Comparison of ENCODE assay signal across 8 cellular contexts in the genomic region with DNA sequence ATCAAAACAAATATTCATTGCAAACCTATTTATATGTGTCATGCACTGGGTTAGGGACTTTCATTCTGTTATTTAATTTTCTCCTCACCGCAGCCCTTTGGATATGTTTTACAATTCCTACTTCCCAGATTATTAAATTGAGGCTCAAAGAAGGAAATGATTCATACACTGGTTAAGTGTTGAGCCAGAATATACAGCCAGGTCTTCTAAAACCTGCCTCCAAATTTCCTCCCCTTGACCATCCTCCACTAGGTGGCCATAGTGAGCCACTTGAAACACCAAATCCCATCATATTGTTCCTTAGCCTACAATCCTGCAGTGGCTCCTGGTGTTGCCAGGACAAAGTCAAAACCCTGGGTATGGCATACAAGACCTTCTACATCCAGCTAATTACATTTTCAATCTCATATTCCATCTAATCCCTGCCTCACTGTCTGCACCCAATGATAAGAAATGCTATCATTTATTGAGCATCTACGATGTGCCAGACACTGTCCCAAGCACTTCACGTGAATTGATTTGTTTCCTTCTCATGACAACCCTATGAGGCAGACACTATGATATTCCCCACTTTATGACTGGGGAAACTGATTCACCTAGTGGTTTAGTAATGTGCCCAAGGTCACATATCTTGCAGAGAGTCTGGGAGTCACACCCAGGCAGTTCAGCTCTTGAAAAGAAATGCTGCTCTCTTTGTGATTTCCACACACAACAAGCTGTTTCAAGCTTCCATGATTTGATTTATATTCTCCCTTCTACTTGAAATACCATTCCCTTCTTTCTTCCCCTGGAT. TPM values are rescaled to one million over a fixed set of nuclear protein-coding genes. Genes with fewer than 3 reads are reported as not detected.
DNase-seq lines count a peak whose midpoint lies in the region; ATAC-seq and TF ChIP-seq lines count a peak whose summit lies in the region.

No MANE protein-coding gene starts in this region.

- no peaks in the 10 kb centered on the region for H3K9me3 Mint-ChIP-seq in stimulated activated naive CD8-positive, alpha-beta T cell treated with anti-CD3 and anti-CD28 coated beads, Interleukin-15, amount 100 ng/mL, for 72 hours

- DNase-seq in NCI-H748 (lab: John Stamatoyannopoulos, UW; ENCODE audit: unreplicated experiment) (peak; percentile 5), NCI-H748 treated with DMSO at 0.1 percent for 48 hours (lab: John Stamatoyannopoulos, UW) (no peak), NCI-H2029 (lab: John Stamatoyannopoulos, UW) (peak; percentile 28), breast epithelium (ENCODE audit: low spot score in 2 of 2) (no peak)
- no peak for DNase-seq in stimulated activated naive CD8-positive, alpha-beta T cell treated with anti-CD3 and anti-CD28 coated beads, Interleukin-15, amount 100 ng/mL, for 72 hours
- DNase-seq in activated naive CD4-positive, alpha-beta T cell treated with anti-CD3 and anti-CD28 coated beads, Interleukin-2, amount 50 U/mL, for 16 hours = no peak
- no peak for DNase-seq in stimulated activated naive CD4-positive, alpha-beta T cell (lab: John Stamatoyannopoulos, UW)

- TF ChIP-seq RAD21 in liver (IDR thresholded peaks at IDR 0.05) = peak; percentile 65 to 78

- H3K4me1 ChIP-seq in breast epithelium (no peaks in the 10 kb centered on the region), liver (ENCODE audit: control insufficient read depth in 4 of 4, insufficient read depth in 4 of 4, low read length in 3 of 4) (peaks cover 2 to 12% (median 10%) of the 10 kb centered on the region in 4 donors)

- 73% methylated on average over 3 of the region's 3 CpGs for WGBS in liver

- peaks cover 11% of the 10 kb centered on the region for H3K27me3 Mint-ChIP-seq in stimulated activated naive CD8-positive, alpha-beta T cell treated with anti-CD3 and anti-CD28 coated beads, Interleukin-15, amount 100 ng/mL, for 72 hours

- H3K36me3 ChIP-seq in breast epithelium = no peaks in the 10 kb centered on the region
- no peaks in the 10 kb centered on the region for H3K36me3 ChIP-seq in liver (ENCODE audit: control insufficient read depth in 4 of 4, insufficient read depth in 3 of 4, low read depth in 1 of 4, low read length in 3 of 4)

- H3K4me1 Mint-ChIP-seq in stimulated activated naive CD8-positive, alpha-beta T cell treated with anti-CD3 and anti-CD28 coated beads, Interleukin-15, amount 100 ng/mL, for 72 hours = no peaks in the 10 kb centered on the region

- no peak overlapping the region for H3K27ac Mint-ChIP-seq in stimulated activated naive CD8-positive, alpha-beta T cell treated with anti-CD3 and anti-CD28 coated beads, Interleukin-15, amount 100 ng/mL, for 72 hours

- no peak for ATAC-seq in stimulated activated naive CD8-positive, alpha-beta T cell treated with anti-CD3 and anti-CD28 coated beads, Interleukin-15, amount 100 ng/mL, for 72 hours

- H3K27ac ChIP-seq in breast epithelium (no peak overlapping the region), liver (ENCODE audit: low read depth in 1 of 2, low read length in 2 of 2) (no peak overlapping the region)

- no peak for TF ChIP-seq POLR2A in breast epithelium (IDR thresholded peaks at IDR 0.05)

- TF ChIP-seq CTCF in breast epithelium (IDR thresholded peaks at IDR 0.05) = peak; percentile 22 to 51 (median 32)
- peak; percentile 52 for TF ChIP-seq CTCF in liver (IDR thresholded peaks at IDR 0.05; ENCODE audit: low read depth, low read length, missing input control)

- H3K4me3 ChIP-seq in breast epithelium (no peak overlapping the region), liver (ENCODE audit: low read depth in 1 of 3, low read length in 3 of 3) (no peak overlapping the region)

- peaks cover 0 to 1% of the 10 kb centered on the region in 2 donors for H3K27me3 ChIP-seq in breast epithelium
- H3K27me3 ChIP-seq in liver (ENCODE audit: control insufficient read depth in 4 of 4, insufficient read depth in 4 of 4, low read length in 3 of 4) = no peaks in the 10 kb centered on the region

- intact Hi-C loops in breast epithelium (cut with DNase I; ENCODE audit: low total_unique reads) = loop anchor here (1.0 to 10.0 kb wide), 2 partner anchors 15 to 155 kb away; a partner anchor contains a TSS

- no peak overlapping the region for H3K9ac ChIP-seq in liver (ENCODE audit: low read depth in 1 of 2, low read length in 2 of 2)

- H3K4me3 Mint-ChIP-seq in stimulated activated naive CD8-positive, alpha-beta T cell treated with anti-CD3 and anti-CD28 coated beads, Interleukin-15, amount 100 ng/mL, for 72 hours = no peak overlapping the region

- H3K9me3 ChIP-seq in breast epithelium (peaks cover 0 to 8% of the 10 kb centered on the region in 2 donors), liver (ENCODE audit: control insufficient read depth in 4 of 4, low read length in 3 of 4) (peaks cover 0 to 3% (median 0%) of the 10 kb centered on the region in 4 donors)

TF ChIP-seq in liver, 16 proteins besides CTCF, POLR2A, EP300 and RAD21:
- no peak for TF ChIP-seq FOXA2 (IDR thresholded peaks at IDR 0.05)
- no peak for TF ChIP-seq YY1 (IDR thresholded peaks at IDR 0.05)
- TF ChIP-seq, protein P1, sequence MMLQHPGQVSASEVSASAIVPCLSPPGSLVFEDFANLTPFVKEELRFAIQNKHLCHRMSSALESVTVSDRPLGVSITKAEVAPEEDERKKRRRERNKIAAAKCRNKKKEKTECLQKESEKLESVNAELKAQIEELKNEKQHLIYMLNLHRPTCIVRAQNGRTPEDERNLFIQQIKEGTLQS (IDR thresholded peaks at IDR 0.05) = no peak
- TF ChIP-seq, protein P2, sequence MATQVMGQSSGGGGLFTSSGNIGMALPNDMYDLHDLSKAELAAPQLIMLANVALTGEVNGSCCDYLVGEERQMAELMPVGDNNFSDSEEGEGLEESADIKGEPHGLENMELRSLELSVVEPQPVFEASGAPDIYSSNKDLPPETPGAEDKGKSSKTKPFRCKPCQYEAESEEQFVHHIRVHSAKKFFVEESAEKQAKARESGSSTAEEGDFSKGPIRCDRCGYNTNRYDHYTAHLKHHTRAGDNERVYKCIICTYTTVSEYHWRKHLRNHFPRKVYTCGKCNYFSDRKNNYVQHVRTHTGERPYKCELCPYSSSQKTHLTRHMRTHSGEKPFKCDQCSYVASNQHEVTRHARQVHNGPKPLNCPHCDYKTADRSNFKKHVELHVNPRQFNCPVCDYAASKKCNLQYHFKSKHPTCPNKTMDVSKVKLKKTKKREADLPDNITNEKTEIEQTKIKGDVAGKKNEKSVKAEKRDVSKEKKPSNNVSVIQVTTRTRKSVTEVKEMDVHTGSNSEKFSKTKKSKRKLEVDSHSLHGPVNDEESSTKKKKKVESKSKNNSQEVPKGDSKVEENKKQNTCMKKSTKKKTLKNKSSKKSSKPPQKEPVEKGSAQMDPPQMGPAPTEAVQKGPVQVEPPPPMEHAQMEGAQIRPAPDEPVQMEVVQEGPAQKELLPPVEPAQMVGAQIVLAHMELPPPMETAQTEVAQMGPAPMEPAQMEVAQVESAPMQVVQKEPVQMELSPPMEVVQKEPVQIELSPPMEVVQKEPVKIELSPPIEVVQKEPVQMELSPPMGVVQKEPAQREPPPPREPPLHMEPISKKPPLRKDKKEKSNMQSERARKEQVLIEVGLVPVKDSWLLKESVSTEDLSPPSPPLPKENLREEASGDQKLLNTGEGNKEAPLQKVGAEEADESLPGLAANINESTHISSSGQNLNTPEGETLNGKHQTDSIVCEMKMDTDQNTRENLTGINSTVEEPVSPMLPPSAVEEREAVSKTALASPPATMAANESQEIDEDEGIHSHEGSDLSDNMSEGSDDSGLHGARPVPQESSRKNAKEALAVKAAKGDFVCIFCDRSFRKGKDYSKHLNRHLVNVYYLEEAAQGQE (IDR thresholded peaks at IDR 0.05) = no peak
- no peak for TF ChIP-seq NR2F2 (IDR thresholded peaks at IDR 0.05)
- TF ChIP-seq HNF4G (IDR thresholded peaks at IDR 0.05) = no peak
- TF ChIP-seq TAF1 (conservative IDR thresholded peaks at IDR 0.05) = no peak
- TF ChIP-seq, protein P3, sequence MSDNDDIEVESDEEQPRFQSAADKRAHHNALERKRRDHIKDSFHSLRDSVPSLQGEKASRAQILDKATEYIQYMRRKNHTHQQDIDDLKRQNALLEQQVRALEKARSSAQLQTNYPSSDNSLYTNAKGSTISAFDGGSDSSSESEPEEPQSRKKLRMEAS (IDR thresholded peaks at IDR 0.05) = no peak
- no peak for TF ChIP-seq SP1 (IDR thresholded peaks at IDR 0.05)
- TF ChIP-seq RXRA (IDR thresholded peaks at IDR 0.05) = no peak
- TF ChIP-seq, protein P4, sequence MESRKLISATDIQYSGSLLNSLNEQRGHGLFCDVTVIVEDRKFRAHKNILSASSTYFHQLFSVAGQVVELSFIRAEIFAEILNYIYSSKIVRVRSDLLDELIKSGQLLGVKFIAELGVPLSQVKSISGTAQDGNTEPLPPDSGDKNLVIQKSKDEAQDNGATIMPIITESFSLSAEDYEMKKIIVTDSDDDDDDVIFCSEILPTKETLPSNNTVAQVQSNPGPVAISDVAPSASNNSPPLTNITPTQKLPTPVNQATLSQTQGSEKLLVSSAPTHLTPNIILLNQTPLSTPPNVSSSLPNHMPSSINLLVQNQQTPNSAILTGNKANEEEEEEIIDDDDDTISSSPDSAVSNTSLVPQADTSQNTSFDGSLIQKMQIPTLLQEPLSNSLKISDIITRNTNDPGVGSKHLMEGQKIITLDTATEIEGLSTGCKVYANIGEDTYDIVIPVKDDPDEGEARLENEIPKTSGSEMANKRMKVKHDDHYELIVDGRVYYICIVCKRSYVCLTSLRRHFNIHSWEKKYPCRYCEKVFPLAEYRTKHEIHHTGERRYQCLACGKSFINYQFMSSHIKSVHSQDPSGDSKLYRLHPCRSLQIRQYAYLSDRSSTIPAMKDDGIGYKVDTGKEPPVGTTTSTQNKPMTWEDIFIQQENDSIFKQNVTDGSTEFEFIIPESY (IDR thresholded peaks at IDR 0.05) = no peak
- no peak for TF ChIP-seq GABPA (IDR thresholded peaks at IDR 0.05 in 1 of 2, conservative IDR thresholded peaks at IDR 0.05 in 1 of 2)
- no peak for TF ChIP-seq EGR1 (IDR thresholded peaks at IDR 0.05; ENCODE audit: low read depth in 2 of 2)
- no peak for TF ChIP-seq JUND (IDR thresholded peaks at IDR 0.05)
- no peak for TF ChIP-seq HNF4A (conservative IDR thresholded peaks at IDR 0.05)
- TF ChIP-seq FOXA1 (IDR thresholded peaks at IDR 0.05) = no peak

RNA-seq across cellular contexts. Expression of a gene that starts 23.6 kb away (rescaled TPM):
- 10 to 100 TPM; 26.1 to 55.5 (median 34.1) TPM for total RNA-seq in breast epithelium
- 1 to 10 TPM; 3.6 to 6.0 TPM for total RNA-seq in liver
- 1 to 10 TPM in 1 of 2 donors, under 1 TPM in 1; 0.82 to 2.6 TPM for polyA plus RNA-seq in liver

Comparison
In these comparisons a context has a peak if more than half of its experiments do, and no peak if none do; other contexts are left out.
1. DNase-seq: peak in NCI-H748 (single experiment) and NCI-H2029 (single experiment); none in NCI-H748 treated with DMSO at 0.1 percent for 48 hours (single experiment), breast epithelium (0 of 2), stimulated activated naive CD8-positive, alpha-beta T cell treated with anti-CD3 and anti-CD28 coated beads, Interleukin-15, amount 100 ng/mL, for 72 hours (0 of 2), activated naive CD4-positive, alpha-beta T cell treated with anti-CD3 and anti-CD28 coated beads, Interleukin-2, amount 50 U/mL, for 16 hours (single experiment) and stimulated activated naive CD4-positive, alpha-beta T cell (0 of 6).